In the genomic region with DNA sequence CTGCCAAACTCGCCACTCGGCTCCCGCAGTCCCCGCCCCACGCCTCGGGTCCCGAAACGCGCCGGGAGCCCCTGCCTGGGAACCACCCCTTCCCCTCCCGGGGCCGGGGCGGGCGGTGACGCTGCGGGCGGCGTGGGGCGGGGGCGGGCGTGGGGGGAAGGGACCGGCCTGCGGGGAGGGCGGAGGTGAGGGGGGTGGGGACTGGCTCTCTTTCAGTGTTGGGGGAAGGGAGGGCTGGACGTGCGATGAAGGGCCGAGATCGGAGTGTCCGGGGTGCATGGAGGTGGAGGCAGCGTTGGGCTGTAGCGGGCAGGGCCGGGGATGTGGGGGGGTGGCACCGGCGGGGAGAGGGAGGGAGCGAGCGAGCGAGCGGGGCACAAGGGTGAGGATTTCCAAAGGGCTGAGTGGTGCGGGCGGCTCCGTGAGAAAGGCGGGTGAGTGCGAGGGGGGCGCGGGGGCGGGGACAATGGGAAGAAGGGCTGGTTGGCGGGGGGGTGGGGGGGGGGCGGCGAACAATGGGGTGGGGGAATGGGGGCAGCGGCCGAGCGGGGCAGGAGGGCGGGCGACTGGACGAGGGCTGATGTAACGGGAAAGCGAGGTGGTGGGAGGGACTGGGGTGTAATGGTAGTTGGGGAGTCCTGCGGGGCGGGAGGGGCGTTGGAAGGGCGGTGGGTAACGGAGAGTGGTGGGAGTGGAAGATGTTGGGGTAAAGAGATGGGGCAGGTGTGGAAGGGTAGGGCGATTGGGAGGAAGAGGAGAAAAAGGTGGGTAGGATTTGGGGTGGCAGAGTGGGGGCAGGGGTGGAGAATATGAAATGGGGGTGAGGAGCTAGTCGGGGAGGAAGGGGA, we compare ENCODE assay signal across 8 cellular contexts. TPM values are rescaled to one million over a fixed set of nuclear protein-coding genes. Genes with fewer than 3 reads are reported as not detected.
A peak's percentile ranks its signal among the peaks of the same experiment; 100 is the strongest.
DNase-seq lines count a peak whose midpoint lies in the region; ATAC-seq and TF ChIP-seq lines count a peak whose summit lies in the region.

No MANE protein-coding gene starts in this region.

- H3K27me3 ChIP-seq in dorsolateral prefrontal cortex: no peaks in the 10 kb centered on the region

- intact Hi-C loops in dorsolateral prefrontal cortex (cut with DNase I): loop anchor here (2.0 to 5.0 kb wide), 2 partner anchors 51 to 194 kb away; a partner anchor contains a TSS

- TF ChIP-seq CTCF in LNCaP clone FGC (IDR thresholded peaks at IDR 0.05; ENCODE audit: control insufficient read depth, extremely low read depth, insufficient read depth): no peak
- TF ChIP-seq CTCF in dorsolateral prefrontal cortex (IDR thresholded peaks at IDR 0.05 in 54 of 56, conservative IDR thresholded peaks at IDR 0.05 in 2 of 56; ENCODE audit: low read depth in 1 of 56, partially characterized antibody in 56 of 56): no peak

- peak; percentile 22 for ATAC-seq in GM21529 (IDR thresholded peaks at IDR 0.05; ENCODE audit: unreplicated experiment)

- DNase-seq in Daoy (ENCODE audit: low read depth): peak; percentile 27
- no peak for DNase-seq in LNCaP clone FGC (ENCODE audit: low read depth)
- DNase-seq in activated CD4-positive, alpha-beta T cell treated with anti-CD3 and anti-CD28 coated beads for 4 hours: peak; percentile 67 to 72
- DNase-seq in dorsolateral prefrontal cortex: peak; percentile 41 to 84 (median 70)
- DNase-seq in lung microvascular endothelial cell (ENCODE audit: low read depth in 2 of 2): peak; percentile 78 to 82
- peak; percentile 22 for DNase-seq in stimulated activated CD8-positive, alpha-beta memory T cell treated with anti-CD3 and anti-CD28 coated beads, Interleukin-12 subunit alpha, Interleukin-12 subunit beta, amount 100 ng/mL, for 24 hours (ENCODE audit: extremely low read depth)
- DNase-seq in NCI-H2107 treated with DMSO at 0.1 percent for 48 hours (lab: John Stamatoyannopoulos, UW; ENCODE audit: unreplicated experiment): no peak

- H3K27ac ChIP-seq in dorsolateral prefrontal cortex: peak overlapping the region; percentile 17 to 97 (median 93)

- peak overlapping the region; percentile 80 for H3K4me3 ChIP-seq in LNCaP clone FGC (ENCODE audit: low read depth, low read length)
- peak overlapping the region; percentile 64 to 99 (median 85) for H3K4me3 ChIP-seq in dorsolateral prefrontal cortex

RNA-seq across cellular contexts. Expression of a gene that starts 0.6 kb away (rescaled TPM):
- 11.5 and 43.5 TPM in 2 replicates for total RNA-seq in Daoy (2014; rRNA removed; shearing (Covaris generic))
- total RNA-seq in dorsolateral prefrontal cortex: 100 to 1,000 TPM in 77 of 120 experiments, 10 to 100 TPM in 43; 64.1 to 133 (median 104) TPM
- 21.6 and 29.0 TPM in 2 replicates for total RNA-seq in lung microvascular endothelial cell

Comparison
In these comparisons a context has a peak if more than half of its experiments do, and no peak if none do; other contexts are left out.
1. DNase-seq: peak in Daoy (single experiment), activated CD4-positive, alpha-beta T cell treated with anti-CD3 and anti-CD28 coated beads for 4 hours (2 of 2), dorsolateral prefrontal cortex (10 of 10), lung microvascular endothelial cell (2 of 2) and stimulated activated CD8-positive, alpha-beta memory T cell treated with anti-CD3 and anti-CD28 coated beads, Interleukin-12 subunit alpha, Interleukin-12 subunit beta, amount 100 ng/mL, for 24 hours (single experiment); none in LNCaP clone FGC (single experiment) and NCI-H2107 treated with DMSO at 0.1 percent for 48 hours (single experiment).